Comparison of ENCODE assay signal across 14 cellular contexts in genomic region chr1:5857508-5858090, GRCh38.
A peak's percentile ranks its signal among the peaks of the same experiment; 100 is the strongest.
DNase-seq lines count a peak whose midpoint lies in the region; ATAC-seq and TF ChIP-seq lines count a peak whose summit lies in the region.
"Had no signal": no experiment of that assay in that cellular context is flagged by ENCODE, and none has a peak within 500 bp of the region (broad histone marks: within the 10 kb centered on the region; RNA-seq: fewer than 3 reads in every experiment).

No MANE protein-coding gene starts in this region.

- H3K36me3 Mint-ChIP-seq in WTC11: no peaks in the 10 kb centered on the region
- H3K36me3 Mint-ChIP-seq in activated CD8-positive, alpha-beta T cell treated with anti-CD3 and anti-CD28 coated beads for 36 hours (ENCODE audit: low read depth): no peaks in the 10 kb centered on the region
- no peaks in the 10 kb centered on the region for H3K36me3 Mint-ChIP-seq in activated CD8-positive, alpha-beta memory T cell treated with anti-CD3 and anti-CD28 coated beads, Interleukin-2, amount 10 ng/mL, durations not matched to agents 7 days and 5 days

- peak overlapping the region; percentile 27; the same call in 1 of the 2 replicates for H3K27ac Mint-ChIP-seq in WTC11
- H3K27ac Mint-ChIP-seq in activated CD8-positive, alpha-beta T cell treated with anti-CD3 and anti-CD28 coated beads for 36 hours: no peak overlapping the region
- H3K27ac Mint-ChIP-seq in activated CD8-positive, alpha-beta memory T cell treated with anti-CD3 and anti-CD28 coated beads, Interleukin-2, amount 10 ng/mL, durations not matched to agents 7 days and 5 days: no peak overlapping the region
- H3K27ac Mint-ChIP-seq: CD4-positive, alpha-beta T cell had no signal

- H3K9me3 Mint-ChIP-seq in WTC11: peaks cover 4% of the 10 kb centered on the region
- H3K9me3 Mint-ChIP-seq in activated CD8-positive, alpha-beta T cell treated with anti-CD3 and anti-CD28 coated beads for 36 hours: no peaks in the 10 kb centered on the region
- no peaks in the 10 kb centered on the region for H3K9me3 Mint-ChIP-seq in activated CD8-positive, alpha-beta memory T cell treated with anti-CD3 and anti-CD28 coated beads, Interleukin-2, amount 10 ng/mL, durations not matched to agents 7 days and 5 days (ENCODE audit: low read depth)
- H3K9me3 Mint-ChIP-seq: CD4-positive, alpha-beta T cell had no signal

- H4K8ac ChIP-seq in mesendoderm (ENCODE audit: low read depth, low read length): no peak overlapping the region

- H3K4me3 Mint-ChIP-seq in WTC11: no peak overlapping the region
- H3K4me3 Mint-ChIP-seq in activated CD8-positive, alpha-beta T cell treated with anti-CD3 and anti-CD28 coated beads for 36 hours: no peak overlapping the region
- H3K4me3 Mint-ChIP-seq in activated CD8-positive, alpha-beta memory T cell treated with anti-CD3 and anti-CD28 coated beads, Interleukin-2, amount 10 ng/mL, durations not matched to agents 7 days and 5 days: no peak overlapping the region
- H3K4me3 Mint-ChIP-seq: CD4-positive, alpha-beta T cell had no signal

- H3K27me3 Mint-ChIP-seq in WTC11 (ENCODE audit: low read depth): no peaks in the 10 kb centered on the region
- no peaks in the 10 kb centered on the region for H3K27me3 Mint-ChIP-seq in activated CD8-positive, alpha-beta T cell treated with anti-CD3 and anti-CD28 coated beads for 36 hours
- H3K27me3 Mint-ChIP-seq in activated CD8-positive, alpha-beta memory T cell treated with anti-CD3 and anti-CD28 coated beads, Interleukin-2, amount 10 ng/mL, durations not matched to agents 7 days and 5 days: no peaks in the 10 kb centered on the region
- H3K27me3 Mint-ChIP-seq: CD4-positive, alpha-beta T cell had no signal

- no peak overlapping the region for H4K5ac ChIP-seq in mesendoderm (ENCODE audit: low read length)

- TF ChIP-seq RAD21 in SK-N-SH (IDR thresholded peaks at IDR 0.05; ENCODE audit: low read length): no peak

- POLR2A ChIA-PET in SK-N-SH (lab: Yijun Ruan, JAX): interaction anchor here (0.7 to 1.0 kb wide), 3 partner anchors 11 to 17 kb away, joined by 3 read pairs; no protein-coding TSS in a partner anchor
- POLR2A ChIA-PET in WTC11 (lab: Charles Lee): no interaction called here
- POLR2A ChIA-PET in activated CD8-positive, alpha-beta T cell treated with anti-CD3 and anti-CD28 coated beads for 36 hours (lab: Charles Lee): no interaction called here

- H3K18ac ChIP-seq in mesendoderm (ENCODE audit: low read length): no peak overlapping the region

- H3K79me1 ChIP-seq in mesendoderm (ENCODE audit: low read length): no peaks in the 10 kb centered on the region

- peak; percentile 89 for DNase-seq in SK-N-SH
- no peak for DNase-seq in WTC11 (ENCODE audit: low spot score)
- DNase-seq in mesendoderm: peak; percentile 64
- DNase-seq in activated CD8-positive, alpha-beta T cell treated with anti-CD3 and anti-CD28 coated beads for 36 hours: no peak
- DNase-seq in activated CD8-positive, alpha-beta memory T cell treated with anti-CD3 and anti-CD28 coated beads, Interleukin-2, amount 10 ng/mL, durations not matched to agents 7 days and 5 days: no peak
- DNase-seq: Calu3; CD4-positive, alpha-beta T cell; DMS 273 treated with DMSO at 0.1 percent for 48 hours; GM23248; H7 had no signal

- no peak overlapping the region for H3K4ac ChIP-seq in mesendoderm (ENCODE audit: low read depth, low read length)

- no peaks in the 10 kb centered on the region for H3K9me3 ChIP-seq in SK-N-SH

- no peaks in the 10 kb centered on the region for H3K79me2 ChIP-seq in SK-N-SH (ENCODE audit: insufficient read depth)
- H3K79me2 ChIP-seq in mesendoderm (ENCODE audit: control insufficient read depth, insufficient read depth, low read length): no peaks in the 10 kb centered on the region

- H3K9me2 ChIP-seq in SK-N-SH: no peaks in the 10 kb centered on the region

- no peak overlapping the region for H2AFZ ChIP-seq in SK-N-SH (ENCODE audit: low read depth)
- H2AFZ ChIP-seq: GM23248 had no signal

- no peaks in the 10 kb centered on the region for H3K4me1 Mint-ChIP-seq in WTC11
- no peaks in the 10 kb centered on the region for H3K4me1 Mint-ChIP-seq in activated CD8-positive, alpha-beta T cell treated with anti-CD3 and anti-CD28 coated beads for 36 hours (ENCODE audit: low read depth)
- H3K4me1 Mint-ChIP-seq in activated CD8-positive, alpha-beta memory T cell treated with anti-CD3 and anti-CD28 coated beads, Interleukin-2, amount 10 ng/mL, durations not matched to agents 7 days and 5 days: peaks cover 2% of the 10 kb centered on the region

- H2AK5ac ChIP-seq in mesendoderm (ENCODE audit: low read length): no peak overlapping the region

- no peak; the same call in 2 of the 3 replicates for ATAC-seq in SK-N-SH treated with all-trans-retinoic acid at 6 μM for 48 hours
- no peak for ATAC-seq in WTC11
- no peak for ATAC-seq in HG02763 (IDR thresholded peaks at IDR 0.05; ENCODE audit: unreplicated experiment)
- no peak for ATAC-seq in GM18873 (IDR thresholded peaks at IDR 0.05; ENCODE audit: low FRiP score, unreplicated experiment)
- no peak for ATAC-seq in activated CD8-positive, alpha-beta T cell treated with anti-CD3 and anti-CD28 coated beads for 36 hours
- no peak for ATAC-seq in activated CD8-positive, alpha-beta memory T cell treated with anti-CD3 and anti-CD28 coated beads, Interleukin-2, amount 10 ng/mL, durations not matched to agents 7 days and 5 days

- no peak overlapping the region for H3K56ac ChIP-seq in mesendoderm (ENCODE audit: low read length)

- H3K4me3 ChIP-seq in SK-N-SH (ENCODE audit: low read depth in 2 of 2, low read length in 1 of 2): no peak overlapping the region
- H3K4me3 ChIP-seq in mesendoderm (ENCODE audit: low read length): no peak overlapping the region
- H3K4me3 ChIP-seq: GM23248 had no signal

- TF ChIP-seq CTCF in SK-N-SH (IDR thresholded peaks at IDR 0.05) (no peak), WTC11 (IDR thresholded peaks at IDR 0.05) (no peak)
- TF ChIP-seq CTCF in activated CD8-positive, alpha-beta T cell treated with anti-CD3 and anti-CD28 coated beads for 36 hours (IDR thresholded peaks at IDR 0.05): no peak

- H3K4me2 ChIP-seq in SK-N-SH (no peak overlapping the region), mesendoderm (ENCODE audit: low read length) (no peak overlapping the region)

- H2BK5ac ChIP-seq in mesendoderm (ENCODE audit: low read length): no peak overlapping the region

- H2BK15ac ChIP-seq in mesendoderm (replicated peaks; ENCODE audit: low read depth): no peak overlapping the region

- H3K23ac ChIP-seq in mesendoderm (ENCODE audit: low read length): no peak overlapping the region

- intact Hi-C loops in activated CD8-positive, alpha-beta T cell treated with anti-CD3 and anti-CD28 coated beads for 36 hours (cut with micrococcal nuclease): no loop called here

- H3K9ac ChIP-seq in SK-N-SH: no peak overlapping the region
- H3K9ac ChIP-seq in mesendoderm (ENCODE audit: low read length): no peak overlapping the region
- H3K9ac ChIP-seq: GM23248 had no signal

- WGBS in SK-N-SH (ENCODE audit: low lambda C conversion rate): 36% methylated on average over 10 of the region's 16 CpGs
- WGBS in mesendoderm (ENCODE audit: extremely low coverage, insufficient coverage, low lambda C conversion rate): no CpG with 5 or more reads among the region's 16 CpGs

- H3K27me3 ChIP-seq in SK-N-SH (ENCODE audit: insufficient read depth) (no peaks in the 10 kb centered on the region), mesendoderm (ENCODE audit: insufficient read depth, low read length, poor library complexity) (no peaks in the 10 kb centered on the region)

- no peaks in the 10 kb centered on the region for H4K20me1 ChIP-seq in SK-N-SH (ENCODE audit: insufficient read depth)

- peak in 1 of 2 experiments; percentile 43; a peak in 1 of 4 replicates for TF ChIP-seq EP300 in SK-N-SH (IDR thresholded peaks at IDR 0.05; ENCODE audit: borderline replicate concordance in 1 of 2, low read depth in 1 of 2, low read length in 1 of 2)

- H3K4me1 ChIP-seq in SK-N-SH (ENCODE audit: control insufficient read depth in 1 of 2, insufficient read depth in 2 of 2, low read depth in 1 of 2, low read length in 1 of 2) (peaks cover 0 to 32% of the 10 kb centered on the region in 2 experiments; a peak in 2 of 4 replicates), mesendoderm (ENCODE audit: control insufficient read depth, low read depth, low read length) (no peaks in the 10 kb centered on the region)

- CTCF ChIA-PET in SK-N-SH (lab: Yijun Ruan, JAX): interaction anchor here (0.7 to 2.5 kb wide), 8 partner anchors 12 to 115 kb away, joined by 3 to 8 read pairs (median 4); no protein-coding TSS in a partner anchor
- CTCF ChIA-PET in WTC11 (lab: Charles Lee): interaction anchor here (2.6 to 2.9 kb wide), 2 partner anchors 26 to 112 kb away, joined by 10 read pairs; no protein-coding TSS in a partner anchor
- CTCF ChIA-PET in activated CD8-positive, alpha-beta T cell treated with anti-CD3 and anti-CD28 coated beads for 36 hours (lab: Charles Lee): no interaction called here
- CTCF ChIA-PET in activated CD8-positive, alpha-beta memory T cell treated with anti-CD3 and anti-CD28 coated beads, Interleukin-2, amount 10 ng/mL, durations not matched to agents 7 days and 5 days (lab: Charles Lee): no interaction called here

- H3K36me3 ChIP-seq in SK-N-SH (replicated peaks in 1 of 2; ENCODE audit: control insufficient read depth in 1 of 2, insufficient read depth in 2 of 2, low read length in 1 of 2): no peaks in the 10 kb centered on the region
- H3K36me3 ChIP-seq in mesendoderm (ENCODE audit: control insufficient read depth, insufficient read depth, low read length): no peaks in the 10 kb centered on the region

- H3F3A ChIP-seq in SK-N-SH (replicated peaks; ENCODE audit: insufficient read depth): no peaks in the 10 kb centered on the region

- no peak overlapping the region for H2BK120ac ChIP-seq in mesendoderm (ENCODE audit: low read depth, low read length)

- peak overlapping the region in 1 of 2 experiments; percentile 39; a peak in 2 of 4 replicates for H3K27ac ChIP-seq in SK-N-SH (ENCODE audit: low read depth in 2 of 2, low read length in 1 of 2)
- H3K27ac ChIP-seq in mesendoderm (ENCODE audit: low read depth, low read length): no peak overlapping the region
- H3K27ac ChIP-seq: 22Rv1, GM23248 had no signal

TF ChIP-seq in SK-N-SH, 30 proteins besides CTCF, POLR2A, EP300 and RAD21 (continues in another document):
- TF ChIP-seq CHD2 (IDR thresholded peaks at IDR 0.05; ENCODE audit: low read length, partially characterized antibody) (peak; percentile 42), FOXM1 (IDR thresholded peaks at IDR 0.05; ENCODE audit: low read depth) (no peak)

TF ChIP-seq in WTC11, 78 proteins besides CTCF, POLR2A, EP300 and RAD21 (continues in another document):
- no peak for TF ChIP-seq ZNF396 (CRISPR knock-in tag; IDR thresholded peaks at IDR 0.05; ENCODE audit: borderline replicate concordance)
- TF ChIP-seq TCF7 (CRISPR knock-in tag; IDR thresholded peaks at IDR 0.05; ENCODE audit: low read depth): no peak
- TF ChIP-seq MXD4 (CRISPR knock-in tag; IDR thresholded peaks at IDR 0.05; ENCODE audit: borderline replicate concordance): no peak

Comparison
In these comparisons a context has a peak if more than half of its experiments do, and no peak if none do; other contexts are left out.
1. DNase-seq: peak in SK-N-SH (single experiment) and mesendoderm (single experiment); none in WTC11 (single experiment), activated CD8-positive, alpha-beta T cell treated with anti-CD3 and anti-CD28 coated beads for 36 hours (single experiment) and activated CD8-positive, alpha-beta memory T cell treated with anti-CD3 and anti-CD28 coated beads, Interleukin-2, amount 10 ng/mL, durations not matched to agents 7 days and 5 days (single experiment).
2. CTCF ChIA-PET loops: an anchor here in SK-N-SH (0.7 to 2.5 kb wide) and WTC11 (2.6 to 2.9 kb wide); none called in activated CD8-positive, alpha-beta T cell treated with anti-CD3 and anti-CD28 coated beads for 36 hours and activated CD8-positive, alpha-beta memory T cell treated with anti-CD3 and anti-CD28 coated beads, Interleukin-2, amount 10 ng/mL, durations not matched to agents 7 days and 5 days.
3. Of the 6 proteins assayed by ChIP-seq in both WTC11 and SK-N-SH: peak only in WTC11: none; only in SK-N-SH: FOXJ3; in both: none; in neither: 5.